2 cellular contexts compared by ENCODE assay signal in genomic region chr22:46153930-46154329, GRCh38.
TF ChIP-seq lines count a peak whose summit lies in the region.

No MANE protein-coding gene starts in this region.

TF ChIP-seq in HEK293, 187 proteins besides CTCF, POLR2A, EP300 and RAD21:
- TF ChIP-seq REST (tag by site-specific recombination; IDR thresholded peaks at IDR 0.05) (peak; percentile 74), ZNF19 (tag by site-specific recombination; IDR thresholded peaks at IDR 0.05; ENCODE audit: low read depth) (no peak)
TF ChIP-seq in HEK293: peak in this region for 1.

TF ChIP-seq in GM12878, 131 proteins besides CTCF, POLR2A, EP300 and RAD21 (continued from another document):
- peak; percentile 47; the same call in 1 of the 2 replicates for TF ChIP-seq REST (IDR thresholded peaks at IDR 0.05; ENCODE audit: low read depth, low read length)
